Comparison of ENCODE assay signal across 11 cellular contexts in genomic region chr14:91398707-91399106, GRCh38. TPM values are rescaled to one million over a fixed set of nuclear protein-coding genes. Genes with fewer than 3 reads are reported as not detected.
DNase-seq lines count a peak whose midpoint lies in the region; ATAC-seq and TF ChIP-seq lines count a peak whose summit lies in the region.
"Had no signal": no experiment of that assay in that cellular context is flagged by ENCODE, and none has a peak within 500 bp of the region (broad histone marks: within the 10 kb centered on the region; RNA-seq: fewer than 3 reads in every experiment).

No MANE protein-coding gene starts in this region.

- no peaks in the 10 kb centered on the region for H3K9me3 ChIP-seq in gastroesophageal sphincter

- H3K27me3 ChIP-seq in mesendoderm (ENCODE audit: insufficient read depth, low read length, poor library complexity), result no peaks in the 10 kb centered on the region
- no peaks in the 10 kb centered on the region for H3K27me3 ChIP-seq in gastroesophageal sphincter

- no peak overlapping the region for H3K9ac ChIP-seq in mesendoderm (ENCODE audit: low read length)

- DNase-seq in mesendoderm, result no peak
- DNase-seq in GM10248 (ENCODE audit: extremely low spot score), result no peak
- DNase-seq in cardiac septum (ENCODE audit: low spot score), result no peak
- DNase-seq in RKO (ENCODE audit: low spot score), result no peak
- DNase-seq: effector CD8-positive, alpha-beta T cell; NCI-H2029 treated with DMSO at 0.1 percent for 48 hours; stimulated activated CD4-positive, alpha-beta T cell treated with anti-CD3 and anti-CD28 coated beads, Interleukin-4, amount 100 ng/mL, for 4 hours had no signal

- WGBS in mesendoderm (ENCODE audit: extremely low coverage, insufficient coverage, low lambda C conversion rate), result no CpG with 5 or more reads among the region's 6 CpGs
- WGBS in gastroesophageal sphincter (ENCODE audit: low coverage in 1 of 2), 2 donors, result no CpG with 5 or more reads among the region's 6 CpGs

- H3K23ac ChIP-seq in mesendoderm (ENCODE audit: low read length), result no peak overlapping the region

- H3K4me1 ChIP-seq in mesendoderm (ENCODE audit: control insufficient read depth, low read depth, low read length) (peaks cover 29% of the 10 kb centered on the region), gastroesophageal sphincter (peaks cover 0 to 30% (median 3%) of the 10 kb centered on the region in 3 donors)

- no peak for TF ChIP-seq POLR2A in gastroesophageal sphincter (IDR thresholded peaks at IDR 0.05)

- no peak overlapping the region for H4K5ac ChIP-seq in mesendoderm (ENCODE audit: low read length)

- H2AK5ac ChIP-seq in mesendoderm (ENCODE audit: low read length), result no peak overlapping the region

- intact Hi-C loops in cardiac septum (cut with DNase I), result no loop called here

- CTCF ChIA-PET in GM10248 (lab: Yijun Ruan, JAX), result interaction anchor here (0.9 to 5.0 kb wide), 14 partner anchors 10 to 74 kb away, joined by 3 to 32 read pairs (median 6); partner anchors contain the start of gene CCDC88C

- no peak overlapping the region for H4K8ac ChIP-seq in mesendoderm (ENCODE audit: low read depth, low read length)

- peak overlapping the region; percentile 17 for H3K56ac ChIP-seq in mesendoderm (ENCODE audit: low read length)

- no peak overlapping the region for H3K4ac ChIP-seq in mesendoderm (ENCODE audit: low read depth, low read length)

- no peak for TF ChIP-seq CTCF in C4-2B (conservative IDR thresholded peaks at IDR 0.05)
- TF ChIP-seq CTCF in GM12873 (IDR thresholded peaks at IDR 0.05; ENCODE audit: insufficient read depth, low read depth, low read length, missing control alignments), result peak; percentile 6
- TF ChIP-seq CTCF in VCaP (conservative IDR thresholded peaks at IDR 0.05), result no peak
- no peak for TF ChIP-seq CTCF in GM10248 (IDR thresholded peaks at IDR 0.05; ENCODE audit: control extremely low read depth, extremely low read depth, low read depth, missing control alignments)
- no peak for TF ChIP-seq CTCF in gastroesophageal sphincter (IDR thresholded peaks at IDR 0.05)

- no peak for TF ChIP-seq EP300 in gastroesophageal sphincter (IDR thresholded peaks at IDR 0.05)

- H3K27ac ChIP-seq in C4-2B (peak overlapping the region; percentile 85), VCaP (peak overlapping the region; percentile 15; the same call in 1 of the 2 replicates), mesendoderm (ENCODE audit: low read depth, low read length) (no peak overlapping the region), gastroesophageal sphincter (no peak overlapping the region)

- H3K36me3 ChIP-seq in mesendoderm (ENCODE audit: control insufficient read depth, insufficient read depth, low read length) (no peaks in the 10 kb centered on the region), gastroesophageal sphincter (no peaks in the 10 kb centered on the region)

- POLR2A ChIA-PET in GM10248 (lab: Yijun Ruan, JAX), result interaction anchor here (0.5 to 1.8 kb wide), 4 partner anchors 17 to 1371 kb away, joined by 3 to 10 read pairs (median 6); no protein-coding TSS in a partner anchor

- H3K79me2 ChIP-seq in mesendoderm (ENCODE audit: control insufficient read depth, insufficient read depth, low read length), result peaks cover 67% of the 10 kb centered on the region

- H3K18ac ChIP-seq in mesendoderm (ENCODE audit: low read length), result no peak overlapping the region

- no peak for ATAC-seq in gastroesophageal sphincter

- H2BK5ac ChIP-seq in mesendoderm (ENCODE audit: low read length), result no peak overlapping the region

- H3K4me2 ChIP-seq in mesendoderm (ENCODE audit: low read length), result no peak overlapping the region

- H3K79me1 ChIP-seq in mesendoderm (ENCODE audit: low read length), result peaks cover 17% of the 10 kb centered on the region

- no peak overlapping the region for H3K4me3 ChIP-seq in mesendoderm (ENCODE audit: low read length)
- H3K4me3 ChIP-seq in gastroesophageal sphincter, result no peak overlapping the region

- H2BK120ac ChIP-seq in mesendoderm (ENCODE audit: low read depth, low read length), result no peak overlapping the region

- no peak overlapping the region for H2BK15ac ChIP-seq in mesendoderm (replicated peaks; ENCODE audit: low read depth)

RNA-seq across cellular contexts. Expression of gene CCDC88C, which starts 18.9 kb away (rescaled TPM):
- 19.8 TPM for polyA plus RNA-seq in mesendoderm (2013, experiment 1 of 2)
- polyA plus RNA-seq in mesendoderm (2013, experiment 2 of 2), result 20.9 TPM
- total RNA-seq in cardiac septum (2.6 TPM), gastroesophageal sphincter (10 to 100 TPM in 1 of 4 donors, 1 to 10 TPM in 3; 2.0 to 10.1 (median 4.9) TPM)

Comparison
In these comparisons a context has a peak if more than half of its experiments do, and no peak if none do; other contexts are left out.
1. H3K27ac ChIP-seq: peak in C4-2B (single experiment) and VCaP (single experiment); none in mesendoderm (single experiment) and gastroesophageal sphincter (0 of 4).